Comparison of ENCODE assay signal across 1 cellular context in the genomic region with DNA sequence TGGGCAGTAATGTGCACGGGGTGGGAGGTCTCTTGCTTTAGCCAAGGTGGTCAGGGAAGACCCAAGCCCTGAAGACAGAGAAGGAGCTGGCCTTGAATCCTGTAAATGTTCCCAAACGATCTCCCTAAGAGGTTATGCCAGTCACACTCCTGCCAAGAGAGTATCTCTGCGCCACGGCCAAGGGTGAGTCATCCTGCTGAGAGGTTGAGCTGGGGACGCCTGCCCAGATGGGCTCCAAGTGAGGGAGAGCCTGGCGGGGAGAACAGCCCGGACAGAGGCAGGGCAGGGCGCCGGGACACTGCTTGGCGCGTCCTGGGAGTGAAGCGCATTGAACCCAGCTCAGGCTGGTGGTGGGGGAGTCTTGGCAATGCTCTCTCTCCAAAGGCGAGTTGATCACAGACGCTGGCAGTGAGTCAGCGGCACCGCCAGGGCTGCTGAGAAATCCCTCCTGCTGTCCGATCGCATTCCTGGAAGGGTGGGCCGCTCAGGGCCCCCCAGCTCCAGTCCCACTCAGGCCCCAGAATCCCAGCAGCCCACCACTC.
TF ChIP-seq lines count a peak whose summit lies in the region.

No MANE protein-coding gene starts in this region.

TF ChIP-seq in H1, 55 proteins besides CTCF, POLR2A, EP300 and RAD21:
- TF ChIP-seq BCL11A (IDR thresholded peaks at IDR 0.05; ENCODE audit: low read depth in 2 of 2, low read length in 2 of 2) = no peak
- TF ChIP-seq POLR2AphosphoS5 (IDR thresholded peaks at IDR 0.05; ENCODE audit: low read depth, low read length) = peak; percentile 45; the same call in 1 of the 2 replicates
- peak; percentile 50 for TF ChIP-seq TAF1 (IDR thresholded peaks at IDR 0.05; ENCODE audit: low read depth, low read length)
- no peak for TF ChIP-seq ASH2L (IDR thresholded peaks at IDR 0.05; ENCODE audit: low read length)
- TF ChIP-seq TEAD4 (IDR thresholded peaks at IDR 0.05; ENCODE audit: low read depth, low read length) = peak; percentile 69
- 0 out of 2 replicates have a peak, but pooled peaks have one; percentile 33 for TF ChIP-seq PHF8 (conservative IDR thresholded peaks at IDR 0.05; ENCODE audit: low read depth, low read length)
- TF ChIP-seq JUND (IDR thresholded peaks at IDR 0.05; ENCODE audit: low read length) = peak; percentile 63; the same call in 1 of the 2 replicates
- peak; percentile 72; the same call in 1 of the 2 replicates for TF ChIP-seq RBBP5 (IDR thresholded peaks at IDR 0.05; ENCODE audit: borderline replicate concordance, low read depth, low read length)
- peak; percentile 44; the same call in 1 of the 2 replicates for TF ChIP-seq TBP (IDR thresholded peaks at IDR 0.05; ENCODE audit: low read depth, low read length)
